In the genomic region with DNA sequence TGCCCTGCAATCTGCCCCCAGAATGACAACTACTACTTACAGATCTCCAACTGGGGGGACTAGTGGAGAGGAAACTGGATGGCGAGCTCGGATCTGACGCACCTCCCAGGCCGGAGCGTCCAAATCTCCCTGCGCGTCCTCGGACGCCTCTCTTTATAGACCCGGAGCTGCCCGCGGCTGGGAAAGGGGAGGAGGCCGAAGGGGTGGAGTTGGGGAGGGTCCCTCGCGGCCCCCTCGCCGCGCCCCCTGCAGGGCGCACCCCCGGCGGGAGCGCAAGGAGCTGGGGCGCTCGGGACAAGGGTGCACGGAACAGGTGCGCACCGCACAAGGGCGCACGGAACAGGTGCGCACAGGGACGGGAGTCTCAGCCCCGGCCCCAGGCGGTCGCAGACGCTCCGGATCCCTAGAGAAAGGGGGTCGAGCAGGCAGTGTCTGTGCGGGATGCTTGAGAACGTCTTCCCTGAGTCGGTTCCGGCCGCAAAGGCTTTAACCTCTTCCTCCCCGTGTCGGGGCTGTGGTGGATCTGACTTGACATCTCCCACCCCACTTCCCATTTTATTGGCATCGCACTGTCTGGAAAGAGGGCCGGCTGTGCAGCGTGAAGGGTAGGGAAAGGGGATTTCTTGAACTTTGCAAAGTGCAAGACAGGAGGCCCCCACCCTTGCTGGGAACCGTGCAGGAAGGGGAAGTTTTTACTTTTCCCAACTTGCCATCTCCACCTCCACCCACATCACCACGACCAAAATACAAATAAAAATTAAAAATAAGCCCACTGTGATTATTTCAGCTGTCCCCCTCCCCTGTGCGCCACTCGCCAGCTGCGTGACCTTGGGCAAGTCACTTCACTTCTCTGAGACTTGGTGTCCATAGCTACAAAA, we compare ENCODE assay signal across 1 cellular context.
TF ChIP-seq lines count a peak whose summit lies in the region.

A gene (minus strand): TSS at position 128 of the 878 bp plus-strand sequence. CDS start 18,776 bp downstream, outside the sequence.

TF ChIP-seq in HepG2, 621 proteins besides CTCF, POLR2A, EP300 and RAD21 (continued from another document):
- TF ChIP-seq, protein P1, sequence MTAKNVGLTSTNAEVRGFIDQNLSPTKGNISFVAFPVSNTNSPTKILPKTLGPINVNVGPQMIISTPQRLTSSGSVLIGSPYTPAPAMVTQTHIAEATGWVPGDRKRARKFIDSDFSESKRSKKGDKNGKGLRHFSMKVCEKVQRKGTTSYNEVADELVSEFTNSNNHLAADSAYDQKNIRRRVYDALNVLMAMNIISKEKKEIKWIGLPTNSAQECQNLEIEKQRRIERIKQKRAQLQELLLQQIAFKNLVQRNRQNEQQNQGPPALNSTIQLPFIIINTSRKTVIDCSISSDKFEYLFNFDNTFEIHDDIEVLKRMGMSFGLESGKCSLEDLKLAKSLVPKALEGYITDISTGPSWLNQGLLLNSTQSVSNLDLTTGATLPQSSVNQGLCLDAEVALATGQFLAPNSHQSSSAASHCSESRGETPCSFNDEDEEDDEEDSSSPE (CRISPR knock-in tag; IDR thresholded peaks at IDR 0.05): no peak
- TF ChIP-seq HOXA7 (CRISPR knock-in tag; IDR thresholded peaks at IDR 0.05): no peak
- TF ChIP-seq, protein P2, sequence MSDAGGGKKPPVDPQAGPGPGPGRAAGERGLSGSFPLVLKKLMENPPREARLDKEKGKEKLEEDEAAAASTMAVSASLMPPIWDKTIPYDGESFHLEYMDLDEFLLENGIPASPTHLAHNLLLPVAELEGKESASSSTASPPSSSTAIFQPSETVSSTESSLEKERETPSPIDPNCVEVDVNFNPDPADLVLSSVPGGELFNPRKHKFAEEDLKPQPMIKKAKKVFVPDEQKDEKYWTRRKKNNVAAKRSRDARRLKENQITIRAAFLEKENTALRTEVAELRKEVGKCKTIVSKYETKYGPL (CRISPR knock-in tag; IDR thresholded peaks at IDR 0.05): no peak
- no peak for TF ChIP-seq RXRB (CRISPR knock-in tag; IDR thresholded peaks at IDR 0.05; ENCODE audit: borderline replicate concordance)
- TF ChIP-seq TCF7L2 (IDR thresholded peaks at IDR 0.05; ENCODE audit: low read depth, low read length): no peak
- no peak for TF ChIP-seq KDM5A (IDR thresholded peaks at IDR 0.05; ENCODE audit: borderline replicate concordance, low read length)
- no peak for TF ChIP-seq GATAD1 (CRISPR knock-in tag; IDR thresholded peaks at IDR 0.05)
- no peak for TF ChIP-seq TEAD3 (CRISPR knock-in tag; optimal IDR thresholded peaks at IDR 0.05; ENCODE audit: borderline replicate concordance)
- no peak for TF ChIP-seq SAP130 (CRISPR knock-in tag; IDR thresholded peaks at IDR 0.05; ENCODE audit: low read depth)
- no peak for TF ChIP-seq SMAD1 (CRISPR knock-in tag; IDR thresholded peaks at IDR 0.05; ENCODE audit: borderline replicate concordance, low read depth)
- no peak for TF ChIP-seq RBAK (CRISPR knock-in tag; IDR thresholded peaks at IDR 0.05)
- no peak for TF ChIP-seq TBP (CRISPR knock-in tag; IDR thresholded peaks at IDR 0.05)
- TF ChIP-seq HES4 (CRISPR knock-in tag; IDR thresholded peaks at IDR 0.05; ENCODE audit: borderline replicate concordance): peak; percentile 58; the same call in 1 of the 2 replicates
- TF ChIP-seq, protein P3, sequence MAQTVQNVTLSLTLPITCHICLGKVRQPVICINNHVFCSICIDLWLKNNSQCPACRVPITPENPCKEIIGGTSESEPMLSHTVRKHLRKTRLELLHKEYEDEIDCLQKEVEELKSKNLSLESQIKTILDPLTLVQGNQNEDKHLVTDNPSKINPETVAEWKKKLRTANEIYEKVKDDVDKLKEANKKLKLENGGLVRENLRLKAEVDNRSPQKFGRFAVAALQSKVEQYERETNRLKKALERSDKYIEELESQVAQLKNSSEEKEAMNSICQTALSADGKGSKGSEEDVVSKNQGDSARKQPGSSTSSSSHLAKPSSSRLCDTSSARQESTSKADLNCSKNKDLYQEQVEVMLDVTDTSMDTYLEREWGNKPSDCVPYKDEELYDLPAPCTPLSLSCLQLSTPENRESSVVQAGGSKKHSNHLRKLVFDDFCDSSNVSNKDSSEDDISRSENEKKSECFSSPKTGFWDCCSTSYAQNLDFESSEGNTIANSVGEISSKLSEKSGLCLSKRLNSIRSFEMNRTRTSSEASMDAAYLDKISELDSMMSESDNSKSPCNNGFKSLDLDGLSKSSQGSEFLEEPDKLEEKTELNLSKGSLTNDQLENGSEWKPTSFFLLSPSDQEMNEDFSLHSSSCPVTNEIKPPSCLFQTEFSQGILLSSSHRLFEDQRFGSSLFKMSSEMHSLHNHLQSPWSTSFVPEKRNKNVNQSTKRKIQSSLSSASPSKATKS (CRISPR knock-in tag; IDR thresholded peaks at IDR 0.05): no peak
- TF ChIP-seq ZNF550 (CRISPR knock-in tag; IDR thresholded peaks at IDR 0.05; ENCODE audit: borderline replicate concordance): no peak
- no peak for TF ChIP-seq FOXA1 (IDR thresholded peaks at IDR 0.05)
- no peak for TF ChIP-seq FOXA1 (CRISPR knock-in tag; IDR thresholded peaks at IDR 0.05)
- 0 out of 2 replicates have a peak, but pooled peaks have one; percentile 40 for TF ChIP-seq ZNF891 (CRISPR knock-in tag; IDR thresholded peaks at IDR 0.05)
- no peak for TF ChIP-seq KMT2B (CRISPR knock-in tag; IDR thresholded peaks at IDR 0.05)
- peak; percentile 49; the same call in 1 of the 2 replicates for TF ChIP-seq MTA1 (CRISPR knock-in tag; IDR thresholded peaks at IDR 0.05; ENCODE audit: borderline replicate concordance)
- TF ChIP-seq, protein P4, sequence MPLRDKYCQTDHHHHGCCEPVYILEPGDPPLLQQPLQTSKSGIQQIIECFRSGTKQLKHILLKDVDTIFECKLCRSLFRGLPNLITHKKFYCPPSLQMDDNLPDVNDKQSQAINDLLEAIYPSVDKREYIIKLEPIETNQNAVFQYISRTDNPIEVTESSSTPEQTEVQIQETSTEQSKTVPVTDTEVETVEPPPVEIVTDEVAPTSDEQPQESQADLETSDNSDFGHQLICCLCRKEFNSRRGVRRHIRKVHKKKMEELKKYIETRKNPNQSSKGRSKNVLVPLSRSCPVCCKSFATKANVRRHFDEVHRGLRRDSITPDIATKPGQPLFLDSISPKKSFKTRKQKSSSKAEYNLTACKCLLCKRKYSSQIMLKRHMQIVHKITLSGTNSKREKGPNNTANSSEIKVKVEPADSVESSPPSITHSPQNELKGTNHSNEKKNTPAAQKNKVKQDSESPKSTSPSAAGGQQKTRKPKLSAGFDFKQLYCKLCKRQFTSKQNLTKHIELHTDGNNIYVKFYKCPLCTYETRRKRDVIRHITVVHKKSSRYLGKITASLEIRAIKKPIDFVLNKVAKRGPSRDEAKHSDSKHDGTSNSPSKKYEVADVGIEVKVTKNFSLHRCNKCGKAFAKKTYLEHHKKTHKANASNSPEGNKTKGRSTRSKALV (CRISPR knock-in tag; IDR thresholded peaks at IDR 0.05): peak; percentile 94
- TF ChIP-seq ZNF652 (CRISPR knock-in tag; IDR thresholded peaks at IDR 0.05; ENCODE audit: borderline replicate concordance, low read depth): peak; percentile 69; the same call in 1 of the 2 replicates
- no peak for TF ChIP-seq HNRNPL (IDR thresholded peaks at IDR 0.05; ENCODE audit: low read depth, low read length)
- TF ChIP-seq ZNF781 (CRISPR knock-in tag; IDR thresholded peaks at IDR 0.05; ENCODE audit: borderline replicate concordance, not compliant biosample characterization): no peak
- no peak for TF ChIP-seq MED8 (CRISPR knock-in tag; IDR thresholded peaks at IDR 0.05; ENCODE audit: insufficient replicate concordance)
